In the genomic region with DNA sequence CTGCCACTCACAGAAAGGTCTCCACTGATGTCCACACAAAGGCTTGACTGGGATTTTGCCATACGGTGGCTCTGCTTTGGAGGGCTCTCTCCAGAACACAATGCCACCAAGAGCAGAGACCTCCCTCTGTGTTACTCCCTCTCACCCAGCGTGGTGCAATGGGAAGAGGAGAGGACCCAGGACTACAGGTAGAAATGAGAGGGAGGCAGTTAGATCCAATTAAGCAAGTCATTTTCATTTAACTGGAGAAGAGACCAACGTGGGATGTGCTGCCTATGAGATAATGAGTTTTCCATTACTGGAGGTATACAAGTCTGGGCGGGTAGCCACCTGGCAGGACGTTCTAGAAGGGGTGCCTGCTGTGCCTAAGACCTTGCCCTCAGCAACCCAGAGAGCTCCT, we compare ENCODE assay signal across 24 cellular contexts. TPM values are rescaled to one million over a fixed set of nuclear protein-coding genes. Genes with fewer than 3 reads are reported as not detected.
A peak's percentile ranks its signal among the peaks of the same experiment; 100 is the strongest.
DNase-seq lines count a peak whose midpoint lies in the region; ATAC-seq and TF ChIP-seq lines count a peak whose summit lies in the region.
"Had no signal": no experiment of that assay in that cellular context is flagged by ENCODE, and none has a peak within 500 bp of the region (broad histone marks: within the 10 kb centered on the region; RNA-seq: fewer than 3 reads in every experiment).

No MANE protein-coding gene starts in this region.

- WGBS in esophagus squamous epithelium, 2 donors: 73 to 80% methylated on average over 2 to 4 of the region's 5 CpGs

- no peaks in the 10 kb centered on the region for H3K9me3 Mint-ChIP-seq in stimulated activated effector memory CD8-positive, alpha-beta T cell treated with anti-CD3 and anti-CD28 coated beads, Interleukin-12 subunit alpha, Interleukin-12 subunit beta, amount 100 ng/mL, for 72 hours
- H3K9me3 Mint-ChIP-seq: activated B cell treated with CpG ODN at 0.5 μM for 24 hours; GM23338; T-helper 2 cell treated with Interferon-gamma antibody and Interleukin-4, amounts not matched to agents 5 μg/mL and 100 μg/mL, for 36 hours had no signal

- no peak for TF ChIP-seq POLR2A in esophagus squamous epithelium (IDR thresholded peaks at IDR 0.05)

- no peak overlapping the region for H2AFZ ChIP-seq in parathyroid adenoma
- H2AFZ ChIP-seq: GM23338 had no signal

- H3K4me3 Mint-ChIP-seq in stimulated activated effector memory CD8-positive, alpha-beta T cell treated with anti-CD3 and anti-CD28 coated beads, Interleukin-12 subunit alpha, Interleukin-12 subunit beta, amount 100 ng/mL, for 72 hours: no peak overlapping the region
- H3K4me3 Mint-ChIP-seq: activated B cell treated with CpG ODN at 0.5 μM for 24 hours; CD14-positive monocyte; GM23338; T-helper 2 cell treated with Interferon-gamma antibody and Interleukin-4, amounts not matched to agents 5 μg/mL and 100 μg/mL, for 36 hours had no signal

- peaks cover 29% of the 10 kb centered on the region for H3K4me1 Mint-ChIP-seq in stimulated activated effector memory CD8-positive, alpha-beta T cell treated with anti-CD3 and anti-CD28 coated beads, Interleukin-12 subunit alpha, Interleukin-12 subunit beta, amount 100 ng/mL, for 72 hours

- H3K36me3 Mint-ChIP-seq in stimulated activated effector memory CD8-positive, alpha-beta T cell treated with anti-CD3 and anti-CD28 coated beads, Interleukin-12 subunit alpha, Interleukin-12 subunit beta, amount 100 ng/mL, for 72 hours: no peaks in the 10 kb centered on the region

- CTCF ChIA-PET in HEK293 (lab: Yijun Ruan, JAX): interaction anchor here (0.7 kb wide), 1 partner anchor 20 kb away, joined by 3 read pairs; no protein-coding TSS in a partner anchor
- CTCF ChIA-PET in Panc1 (lab: Charles Lee): no interaction called here
- CTCF ChIA-PET in A673 (lab: Charles Lee): no interaction called here

- ATAC-seq in Panc1 (no peak), HG02840 (IDR thresholded peaks at IDR 0.05; ENCODE audit: low FRiP score, unreplicated experiment) (no peak)
- no peak for ATAC-seq in stimulated activated effector memory CD8-positive, alpha-beta T cell treated with anti-CD3 and anti-CD28 coated beads, Interleukin-12 subunit alpha, Interleukin-12 subunit beta, amount 100 ng/mL, for 72 hours
- ATAC-seq: GM23338 had no signal

- H3K27ac ChIP-seq in HEK293 (ENCODE audit: extremely low read depth, low read depth, low read length) (no peak overlapping the region), Panc1 (ENCODE audit: low read length) (peak overlapping the region; percentile 67; the same call in 1 of the 2 replicates), esophagus squamous epithelium (peak overlapping the region; percentile 87 to 88 (median 87)), parathyroid adenoma (peak overlapping the region; percentile 48), A673 (ENCODE audit: low read depth, low read length, poor library complexity, severe bottlenecking) (no peak overlapping the region)
- H3K27ac ChIP-seq: brain microvascular endothelial cell, HL-60, SK-N-MC had no signal

- H3K9me3 ChIP-seq in HEK293 (ENCODE audit: control insufficient read depth, insufficient read depth, low read depth, low read length) (no peaks in the 10 kb centered on the region), Panc1 (ENCODE audit: control insufficient read depth, insufficient read depth, low read depth, low read length) (no peaks in the 10 kb centered on the region), esophagus squamous epithelium (no peaks in the 10 kb centered on the region), parathyroid adenoma (ENCODE audit: control insufficient read depth, low read length) (no peaks in the 10 kb centered on the region), A673 (ENCODE audit: low read depth, low read length, poor library complexity, severe bottlenecking) (no peaks in the 10 kb centered on the region)
- H3K9me3 ChIP-seq: Peyer's patch had no signal

- H3K4me3 ChIP-seq in HEK293 (ENCODE audit: low read depth, low read length): no peak overlapping the region
- no peak overlapping the region for H3K4me3 ChIP-seq in Panc1 (ENCODE audit: low read depth in 2 of 2, low read length in 2 of 2)
- no peak overlapping the region for H3K4me3 ChIP-seq in esophagus squamous epithelium
- no peak overlapping the region for H3K4me3 ChIP-seq in parathyroid adenoma (ENCODE audit: low read depth, low read length)
- no peak overlapping the region for H3K4me3 ChIP-seq in A673 (ENCODE audit: low read depth, low read length, poor library complexity, severe bottlenecking)
- H3K4me3 ChIP-seq: GM23338, Peyer's patch, SK-N-MC had no signal

- in situ Hi-C loops in Panc1 (cut with HindIII; ENCODE audit: low pct_unique_long_range_greater_than_20kb, low sequenced_read_pairs): no loop called here

- H3K9ac ChIP-seq in parathyroid adenoma: no peak overlapping the region

- H3K27me3 ChIP-seq in Panc1 (ENCODE audit: control insufficient read depth, insufficient read depth, low read length) (no peaks in the 10 kb centered on the region), esophagus squamous epithelium (no peaks in the 10 kb centered on the region), parathyroid adenoma (ENCODE audit: control insufficient read depth, insufficient read depth, low read length) (no peaks in the 10 kb centered on the region), A673 (replicated peaks; ENCODE audit: insufficient read depth, low read depth, low read length, poor library complexity) (no peaks in the 10 kb centered on the region)
- H3K27me3 ChIP-seq: brain microvascular endothelial cell, Peyer's patch had no signal

- DNase-seq in Panc1 (ENCODE audit: low read depth, low spot score) (no peak), esophagus squamous epithelium (lab: John Stamatoyannopoulos, UW) (no peak), A673 (ENCODE audit: low spot score) (no peak), NOMO-1 treated with DMSO at 0.1 percent for 48 hours (lab: John Stamatoyannopoulos, UW; ENCODE audit: unreplicated experiment) (no peak)
- no peak for DNase-seq in stimulated activated effector memory CD8-positive, alpha-beta T cell treated with anti-CD3 and anti-CD28 coated beads, Interleukin-12 subunit alpha, Interleukin-12 subunit beta, amount 100 ng/mL, for 72 hours (ENCODE audit: low spot score in 2 of 2)
- DNase-seq: activated B cell treated with CpG ODN at 0.5 μM for 24 hours; activated CD4-positive, alpha-beta T cell treated with anti-CD3 and anti-CD28 coated beads, Interleukin-2, amount 50 U/mL, for 4 hours; activated gamma-delta T cell treated with Interleukin-2 at 50 U/mL for 16 hours; brain microvascular endothelial cell; cortex of kidney; EL; NCI-H1105 treated with DMSO at 0.1 percent for 48 hours; NCI-H2081 treated with DMSO at 0.1 percent for 48 hours; NCI-H446 treated with DMSO at 0.1 percent for 48 hours; stimulated activated CD8-positive, alpha-beta memory T cell treated with anti-CD3 and anti-CD28 coated beads, Interleukin-4, amount 100 ng/mL, for 48 hours had no signal

- intact Hi-C loops in Panc1 (cut with micrococcal nuclease; ENCODE audit: unreplicated experiment) (no loop called here), esophagus squamous epithelium (cut with DNase I) (no loop called here), A673 (cut with micrococcal nuclease; ENCODE audit: unreplicated experiment) (no loop called here)

- BruUV-seq in Panc1 (replicated peaks; lab: Mats Ljungman, UMichigan) (no TSS peak), A673 (replicated peaks; lab: Mats Ljungman, UMichigan) (no TSS peak)

- no peak overlapping the region for H3K27ac Mint-ChIP-seq in stimulated activated effector memory CD8-positive, alpha-beta T cell treated with anti-CD3 and anti-CD28 coated beads, Interleukin-12 subunit alpha, Interleukin-12 subunit beta, amount 100 ng/mL, for 72 hours
- H3K27ac Mint-ChIP-seq: activated B cell treated with CpG ODN at 0.5 μM for 24 hours; GM23338; T-helper 2 cell treated with Interferon-gamma antibody and Interleukin-4, amounts not matched to agents 5 μg/mL and 100 μg/mL, for 36 hours had no signal

- TF ChIP-seq CTCF in HEK293 (tag by site-specific recombination; IDR thresholded peaks at IDR 0.05) (no peak), Panc1 (IDR thresholded peaks at IDR 0.05) (no peak), esophagus squamous epithelium (IDR thresholded peaks at IDR 0.05) (no peak), parathyroid adenoma (IDR thresholded peaks at IDR 0.05) (no peak), A673 (conservative IDR thresholded peaks at IDR 0.05; ENCODE audit: low read depth, low read length) (no peak)

- H3K4me2 ChIP-seq in parathyroid adenoma (ENCODE audit: low read length): no peak overlapping the region
- H3K4me2 ChIP-seq: GM23338 had no signal

- POLR2A ChIA-PET in HEK293 (lab: Yijun Ruan, JAX): no interaction called here
- POLR2A ChIA-PET in Panc1 (lab: Charles Lee): interaction anchor here (0.5 kb wide), 1 partner anchor 12 kb away, joined by 4 read pairs; no protein-coding TSS in a partner anchor
- POLR2A ChIA-PET in A673 (lab: Charles Lee; ENCODE audit: low non-redundant PET): no interaction called here

- no peaks in the 10 kb centered on the region for H3K36me3 ChIP-seq in HEK293 (ENCODE audit: control insufficient read depth in 2 of 2, insufficient read depth in 1 of 2, low read length in 2 of 2)
- no peaks in the 10 kb centered on the region; the same call in 1 of the 2 replicates for H3K36me3 ChIP-seq in Panc1 (ENCODE audit: control insufficient read depth, insufficient read depth, low read length)
- no peaks in the 10 kb centered on the region for H3K36me3 ChIP-seq in esophagus squamous epithelium
- H3K36me3 ChIP-seq in parathyroid adenoma (ENCODE audit: control insufficient read depth, insufficient read depth, low read length): no peaks in the 10 kb centered on the region
- H3K36me3 ChIP-seq in A673 (ENCODE audit: insufficient read depth, low read length, poor library complexity, severe bottlenecking): no peaks in the 10 kb centered on the region
- H3K36me3 ChIP-seq: brain microvascular endothelial cell, Peyer's patch had no signal

- H3K4me1 ChIP-seq in HEK293 (ENCODE audit: control insufficient read depth, insufficient read depth, low read length): peaks cover 45% of the 10 kb centered on the region
- H3K4me1 ChIP-seq in Panc1 (ENCODE audit: control insufficient read depth, insufficient read depth, low read length): peaks cover 88% of the 10 kb centered on the region
- peaks cover 41 to 100% (median 60%) of the 10 kb centered on the region in 3 donors for H3K4me1 ChIP-seq in esophagus squamous epithelium
- H3K4me1 ChIP-seq in parathyroid adenoma: peaks cover 48% of the 10 kb centered on the region
- peaks cover 44% of the 10 kb centered on the region for H3K4me1 ChIP-seq in A673 (ENCODE audit: insufficient read depth, low read length, poor library complexity, severe bottlenecking)

- H3K79me2 ChIP-seq in parathyroid adenoma: peaks cover 44% of the 10 kb centered on the region

TF ChIP-seq in HEK293, 187 proteins besides CTCF, POLR2A, EP300 and RAD21 (continues in another document):
- TF ChIP-seq WT1 (tag by site-specific recombination; IDR thresholded peaks at IDR 0.05): 0 out of 2 replicates have a peak, but pooled peaks have one; percentile 22

RNA-seq across cellular contexts. Expression of gene TOM1L2, which starts 34.2 kb away (rescaled TPM):
- 45.2 TPM for total RNA-seq in Panc1 (2021; ENCODE audit: unreplicated experiment)
- 39.0 TPM for polyA plus RNA-seq in Panc1 (2012; ENCODE audit: insufficient read length)
- 100 to 1,000 TPM in 1 of 4 donors, 10 to 100 TPM in 3; 55.5 to 118 (median 73.3) TPM for total RNA-seq in esophagus squamous epithelium
- total RNA-seq in A673 (2021): 10.0 and 15.2 TPM in 2 replicates

RNA-seq across cellular contexts. Expression of gene DRC3, which starts 34.7 kb away (rescaled TPM):
- total RNA-seq in Panc1 (2021; ENCODE audit: unreplicated experiment) (3.6 TPM), esophagus squamous epithelium (1 to 10 TPM in 2 of 4 donors, under 1 TPM in 2; 0.11 to 2.5 (median 1.3) TPM), A673 (2021) (1.0 and 2.0 TPM in 2 replicates)
- polyA plus RNA-seq in Panc1 (2012; ENCODE audit: insufficient read length): 3.7 TPM
- total RNA-seq: activated B cell treated with CpG ODN at 0.5 μM for 24 hours, GM23338 had no signal

Comparison
In these comparisons a context has a peak if more than half of its experiments do, and no peak if none do; other contexts are left out.
1. H3K27ac ChIP-seq: peak in Panc1 (single experiment), esophagus squamous epithelium (4 of 4) and parathyroid adenoma (single experiment); none in HEK293 (single experiment) and A673 (single experiment).